ENCODE assay signal across 8 cellular contexts in genomic region chr21:29073222-29074006, GRCh38. TPM values are rescaled to one million over a fixed set of nuclear protein-coding genes. Genes with fewer than 3 reads are reported as not detected.
DNase-seq lines count a peak whose midpoint lies in the region; ATAC-seq and TF ChIP-seq lines count a peak whose summit lies in the region.

Gene CCT8 (minus strand): TSS chr21:29073648. CDS start chr21:29073590, 58 bp downstream.

- peaks cover 44 to 56% of the 10 kb centered on the region in 2 donors for H3K4me1 Mint-ChIP-seq in natural killer cell

- intact Hi-C loops in natural killer cell (cut with micrococcal nuclease): loop anchor here (1.0 to 10.0 kb wide), 6 partner anchors 49 to 239 kb away; partner anchors contain the start of genes LTN1 and USP16

- H3K27me3 ChIP-seq in H7 (ENCODE audit: control insufficient read depth, insufficient read depth, low read length): no peaks in the 10 kb centered on the region

- no peak for TF ChIP-seq CTCF in natural killer cell (IDR thresholded peaks at IDR 0.05)

- H3K4me3 Mint-ChIP-seq in natural killer cell: peak within 1 kb of the TSS; percentile 100

- no peaks in the 10 kb centered on the region for H3K27me3 Mint-ChIP-seq in natural killer cell (ENCODE audit: low read depth in 2 of 2)

- peak within 1 kb of the TSS; percentile 100 for H3K27ac Mint-ChIP-seq in natural killer cell

- H3K36me3 Mint-ChIP-seq in natural killer cell: no peaks in the 10 kb centered on the region

- peak within 1 kb of the TSS; percentile 88 for H3K4me3 ChIP-seq in H7 (ENCODE audit: insufficient read depth, low read depth, low read length)

- peak; percentile 99 for DNase-seq in ELF-1 (ENCODE audit: low read depth, low spot score)
- DNase-seq in H7: peak; percentile 95
- DNase-seq in M059J (ENCODE audit: low read depth): peak; percentile 100
- DNase-seq in SHP77 (lab: John Stamatoyannopoulos, UW): peak; percentile 98 to 99
- DNase-seq in activated effector memory CD4-positive, alpha-beta T cell treated with Interleukin-2 at 50 U/mL for 16 hours: peak; percentile 98
- DNase-seq in fibroblast of peridontal ligament (ENCODE audit: extremely low read depth): peak; percentile 100
- peak; percentile 95 for DNase-seq in natural killer cell
- DNase-seq in stimulated activated naive CD4-positive, alpha-beta T cell treated with Interleukin-2 at 50 U/mL for 16 hours (lab: John Stamatoyannopoulos, UW): peak; percentile 99

- ATAC-seq in natural killer cell: peak; percentile 94 to 98 (median 95)

- H3K36me3 ChIP-seq in H7 (replicated peaks; ENCODE audit: control insufficient read depth, insufficient read depth, low read length): peaks cover 5% of the 10 kb centered on the region

- H3K9me3 Mint-ChIP-seq in natural killer cell: no peaks in the 10 kb centered on the region

RNA-seq across cellular contexts. Expression of gene CCT8, which starts in this region (rescaled TPM):
- total RNA-seq in H7 (2014; rRNA removed; shearing (Covaris generic)): 259 and 325 TPM in 2 replicates
- 412 and 437 TPM in 2 replicates for total RNA-seq in M059J (2014; rRNA removed; shearing (Covaris generic))
- total RNA-seq in natural killer cell: 10 to 100 TPM; 76.2 to 90.3 (median 82.9) TPM

Comparison
In these comparisons a context has a peak if more than half of its experiments do, and no peak if none do; other contexts are left out.
1. Peak in every context shown above with its lines: DNase-seq, ATAC-seq and H3K4me3 ChIP-seq.